15 cellular contexts compared by ENCODE assay signal in genomic region chr5:66966439-66966838, GRCh38.
A peak's percentile ranks its signal among the peaks of the same experiment; 100 is the strongest.
DNase-seq lines count a peak whose midpoint lies in the region; ATAC-seq and TF ChIP-seq lines count a peak whose summit lies in the region.
"Had no signal": no experiment of that assay in that cellular context is flagged by ENCODE, and none has a peak within 500 bp of the region (broad histone marks: within the 10 kb centered on the region; RNA-seq: fewer than 3 reads in every experiment).

No MANE protein-coding gene starts in this region.

- H2AK5ac ChIP-seq in H9 (ENCODE audit: insufficient read length, low read length) = no peak overlapping the region

- H3K4me1 Mint-ChIP-seq in H9 = peaks cover 6 to 7% of the 10 kb centered on the region in 2 experiments

- no peak overlapping the region for H3K14ac ChIP-seq in H9 (ENCODE audit: insufficient read depth, low read length)

- no peaks in the 10 kb centered on the region for H3K27me3 Mint-ChIP-seq in H9 (ENCODE audit: low read depth)

- intact Hi-C loops in head of caudate nucleus (cut with DNase I) = no loop called here

- peak; percentile 2 for DNase-seq in ACHN
- no peak for DNase-seq in H9
- peak; percentile 15 for DNase-seq in SK-MEL-5 (ENCODE audit: low read depth, low spot score)
- DNase-seq in foreskin keratinocyte = no peak
- no peak for DNase-seq in stimulated activated CD4-positive, alpha-beta T cell treated with anti-CD3 and anti-CD28 coated beads, Interleukin-4, amount 100 ng/mL, for 24 hours
- DNase-seq in head of caudate nucleus = no peak
- no peak for DNase-seq in SK-N-DZ (ENCODE audit: low spot score)
- DNase-seq: COR-L47, Karpas-422, MM.1S, NCI-H1092 treated with DMSO at 0.1 percent for 48 hours, NCI-H345, NCI-H526, SIG-M5 had no signal

- no peak overlapping the region for H3K4me3 Mint-ChIP-seq in H9

- H3K4ac ChIP-seq in H9 (ENCODE audit: low read depth, low read length) = no peak overlapping the region

- no peak overlapping the region for H3K4me2 ChIP-seq in H9 (ENCODE audit: insufficient read depth, insufficient read length, low read length)

- H2BK20ac ChIP-seq in H9 (ENCODE audit: low read depth, low read length, poor library complexity, severe bottlenecking) = no peak overlapping the region

- no peaks in the 10 kb centered on the region for H3K27me3 ChIP-seq in H9 (ENCODE audit: insufficient read depth, low read length)
- H3K27me3 ChIP-seq in foreskin keratinocyte = no peaks in the 10 kb centered on the region

- no peaks in the 10 kb centered on the region for H4K20me1 ChIP-seq in H9 (ENCODE audit: control insufficient read depth, insufficient read depth, insufficient read length)

- H3K79me2 ChIP-seq in H9 (ENCODE audit: insufficient read depth, low read length) = no peaks in the 10 kb centered on the region

- H3K9me3 Mint-ChIP-seq in H9 = no peaks in the 10 kb centered on the region

- no peaks in the 10 kb centered on the region for H3K23me2 ChIP-seq in H9 (ENCODE audit: insufficient read length, low read depth, low read length, poor library complexity, severe bottlenecking)

- H3K56ac ChIP-seq in H9 (ENCODE audit: insufficient read length, low read depth, low read length) = no peak overlapping the region

- no peak overlapping the region for H3T11ph ChIP-seq in H9 (ENCODE audit: low read length)

- no peak overlapping the region for H2BK120ac ChIP-seq in H9 (ENCODE audit: low read depth, low read length, poor library complexity, severe bottlenecking)

- H2BK15ac ChIP-seq in H9 (ENCODE audit: low read depth, low read length) = no peak overlapping the region

- H4K5ac ChIP-seq in H9 (ENCODE audit: insufficient read length, low read depth, low read length) = no peak overlapping the region

- no peak overlapping the region for H3K27ac Mint-ChIP-seq in H9

- peak; percentile 18; the same call in 1 of the 3 replicates for TF ChIP-seq CTCF in H9 (conservative IDR thresholded peaks at IDR 0.05)
- peak; percentile 27 for TF ChIP-seq CTCF in foreskin keratinocyte (conservative IDR thresholded peaks at IDR 0.05)

- no peak overlapping the region for H3K18ac ChIP-seq in H9 (ENCODE audit: insufficient read length, low read depth, low read length)

- no peak overlapping the region for H2AFZ ChIP-seq in H9 (ENCODE audit: low read length)

- in situ Hi-C loops in ACHN (cut with HindIII; ENCODE audit: low pct_ligation_motif_present, low pct_unique_long_range_greater_than_20kb, low sequenced_read_pairs) (no loop called here), SK-MEL-5 (cut with HindIII; ENCODE audit: low pct_unique_long_range_greater_than_20kb, low sequenced_read_pairs) (no loop called here)

- H3K79me1 ChIP-seq in H9 (ENCODE audit: insufficient read depth, low read depth, low read length, poor library complexity, severe bottlenecking) = no peaks in the 10 kb centered on the region

- no peak overlapping the region for H4K91ac ChIP-seq in H9 (ENCODE audit: insufficient read length, low read depth, low read length)

- no peak overlapping the region for H3K23ac ChIP-seq in H9 (ENCODE audit: insufficient read length, low read depth, low read length)

- H3K27ac ChIP-seq in H9 (ENCODE audit: insufficient read length, low read depth, low read length) (no peak overlapping the region), foreskin keratinocyte (no peak overlapping the region)

- H3K4me1 ChIP-seq in H9 (ENCODE audit: insufficient read depth, low read length) (no peaks in the 10 kb centered on the region), foreskin keratinocyte (no peaks in the 10 kb centered on the region)

- H2BK12ac ChIP-seq in H9 (ENCODE audit: insufficient read length, low read depth, low read length) = no peak overlapping the region

- no peak overlapping the region for H3K9ac ChIP-seq in H9 (ENCODE audit: extremely low read depth, insufficient read length, low read length)

- H3K9me3 ChIP-seq in H9 (ENCODE audit: control insufficient read depth, low read depth, low read length) = no peaks in the 10 kb centered on the region

- no peak for ATAC-seq in foreskin keratinocyte
- no peak for ATAC-seq in GM21381 (IDR thresholded peaks at IDR 0.05; ENCODE audit: unreplicated experiment)

- H4K8ac ChIP-seq in H9 (replicated peaks; ENCODE audit: insufficient read length, low read depth, low read length) = no peak overlapping the region

- H2BK5ac ChIP-seq in H9 (ENCODE audit: insufficient read length, low read length) = no peak overlapping the region

- no peaks in the 10 kb centered on the region for H3K36me3 Mint-ChIP-seq in H9 (ENCODE audit: insufficient read depth in 1 of 3, low read depth in 3 of 3)

Comparison
In these comparisons a context has a peak if more than half of its experiments do, and no peak if none do; other contexts are left out.
1. DNase-seq: peak in ACHN (single experiment) and SK-MEL-5 (single experiment); none in H9 (single experiment), foreskin keratinocyte (0 of 2), stimulated activated CD4-positive, alpha-beta T cell treated with anti-CD3 and anti-CD28 coated beads, Interleukin-4, amount 100 ng/mL, for 24 hours (single experiment), head of caudate nucleus (0 of 42) and SK-N-DZ (single experiment).